In the genomic region with DNA sequence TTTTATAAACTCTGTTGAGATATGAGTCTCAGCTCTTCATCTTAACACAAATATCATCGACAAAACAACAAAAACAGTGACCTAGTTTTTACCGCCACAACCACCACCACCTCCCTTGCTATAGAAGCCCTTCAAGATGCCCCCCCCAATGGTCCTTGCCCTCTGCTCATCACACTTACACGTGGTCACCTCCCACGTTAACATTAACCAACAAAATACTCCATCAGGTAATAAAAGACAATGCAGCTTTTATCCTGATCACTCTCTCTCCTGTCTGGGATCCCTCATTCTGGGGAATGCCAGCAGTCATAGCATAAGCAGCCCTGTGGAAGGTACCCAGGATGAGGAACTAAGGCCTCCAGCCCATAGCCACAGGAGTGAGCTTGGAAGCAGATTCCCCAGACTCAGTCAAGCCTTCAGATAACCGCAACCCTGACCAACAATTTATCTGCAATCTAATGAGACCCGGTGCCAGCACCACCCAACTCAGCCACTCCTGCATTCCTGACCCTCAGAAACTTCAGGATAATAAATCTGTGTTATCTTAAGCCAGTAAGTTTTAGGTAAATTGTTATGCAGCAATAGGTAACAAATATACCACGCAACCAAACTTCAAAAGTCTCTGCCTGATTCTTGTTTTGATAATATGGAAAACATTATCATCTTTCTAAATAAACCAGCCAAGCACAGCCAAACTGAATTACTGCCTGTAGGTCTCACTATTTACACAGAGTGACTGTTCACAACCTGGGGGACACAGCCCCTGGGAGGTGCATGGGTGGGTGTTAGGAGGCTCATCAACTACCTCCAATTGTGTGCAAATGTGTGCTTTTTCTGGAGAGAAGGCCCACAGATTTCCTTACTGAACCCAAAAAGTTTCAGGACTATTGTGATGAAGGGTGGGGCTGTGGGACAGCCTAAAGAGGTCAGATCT, we compare ENCODE assay signal across 9 cellular contexts. TPM values are rescaled to one million over a fixed set of nuclear protein-coding genes. Genes with fewer than 3 reads are reported as not detected.
DNase-seq lines count a peak whose midpoint lies in the region; ATAC-seq and TF ChIP-seq lines count a peak whose summit lies in the region.
"Had no signal": no experiment of that assay in that cellular context is flagged by ENCODE, and none has a peak within 500 bp of the region (broad histone marks: within the 10 kb centered on the region; RNA-seq: fewer than 3 reads in every experiment).

No MANE protein-coding gene starts in this region.

- no peaks in the 10 kb centered on the region for H3K9me3 ChIP-seq in esophagus muscularis mucosa

- WGBS in esophagus muscularis mucosa = 86% methylated on average over 7 of the region's 7 CpGs

- H3K27me3 ChIP-seq in esophagus muscularis mucosa = no peaks in the 10 kb centered on the region

- ATAC-seq in GM21786 (IDR thresholded peaks at IDR 0.05; ENCODE audit: unreplicated experiment) = no peak

- DNase-seq in EH (ENCODE audit: low read depth) (peak; percentile 30), RPMI7951 (ENCODE audit: low read depth) (peak; percentile 93), esophagus muscularis mucosa (ENCODE audit: extremely low spot score) (no peak), retinal pigment epithelial cell (ENCODE audit: low read depth) (peak; percentile 48), cortex of kidney (lab: John Stamatoyannopoulos, UW) (no peak), HuH-7 (ENCODE audit: low spot score) (no peak)
- no peak for DNase-seq in stimulated activated CD8-positive, alpha-beta memory T cell treated with anti-CD3 and anti-CD28 coated beads, Interleukin-4, amount 100 ng/mL, for 48 hours

- TF ChIP-seq POLR2A in esophagus muscularis mucosa (IDR thresholded peaks at IDR 0.05; ENCODE audit: low read depth) = no peak

- no peak for TF ChIP-seq EP300 in esophagus muscularis mucosa (IDR thresholded peaks at IDR 0.05)

- peak overlapping the region; percentile 34 to 56 (median 50) for H3K27ac ChIP-seq in esophagus muscularis mucosa (replicated peaks in 1 of 4)

- peak overlapping the region; percentile 12 to 42 (median 39) for H3K4me3 ChIP-seq in esophagus muscularis mucosa
- no peak overlapping the region for H3K4me3 ChIP-seq in retinal pigment epithelial cell (ENCODE audit: low read length)

- intact Hi-C loops in esophagus muscularis mucosa (cut with DNase I) = no loop called here

- peaks cover 0 to 27% (median 16%) of the 10 kb centered on the region in 4 donors for H3K4me1 ChIP-seq in esophagus muscularis mucosa

- H3K36me3 ChIP-seq in esophagus muscularis mucosa = peaks cover 0 to 16% (median 0%) of the 10 kb centered on the region in 4 donors

- TF ChIP-seq CTCF in esophagus muscularis mucosa (IDR thresholded peaks at IDR 0.05) (no peak), retinal pigment epithelial cell (conservative IDR thresholded peaks at IDR 0.05; ENCODE audit: low read depth, low read length) (no peak)

RNA-seq across cellular contexts. Expression of a gene that starts 6.1 kb away (rescaled TPM):
- total RNA-seq in RPMI7951 (2014; rRNA removed; shearing (Covaris generic)) = 2.5 and 3.1 TPM in 2 replicates
- total RNA-seq in esophagus muscularis mucosa = 100 to 1,000 TPM in 2 of 4 donors, 10 to 100 TPM in 2; 52.3 to 270 (median 148) TPM
- total RNA-seq: G401 had no signal

Comparison
In these comparisons a context has a peak if more than half of its experiments do, and no peak if none do; other contexts are left out.
1. DNase-seq: peak in EH (single experiment), RPMI7951 (single experiment) and retinal pigment epithelial cell (single experiment); none in esophagus muscularis mucosa (single experiment), cortex of kidney (single experiment), HuH-7 (single experiment) and stimulated activated CD8-positive, alpha-beta memory T cell treated with anti-CD3 and anti-CD28 coated beads, Interleukin-4, amount 100 ng/mL, for 48 hours (single experiment).
2. RNA of a gene that starts 6.1 kb away (total RNA-seq): 52.3 to 270 TPM in esophagus muscularis mucosa; 2.5 to 3.1 TPM in RPMI7951; every median in the first group is over 10 times any median in the second.